Comparison of ENCODE assay signal across 8 cellular contexts in the genomic region with DNA sequence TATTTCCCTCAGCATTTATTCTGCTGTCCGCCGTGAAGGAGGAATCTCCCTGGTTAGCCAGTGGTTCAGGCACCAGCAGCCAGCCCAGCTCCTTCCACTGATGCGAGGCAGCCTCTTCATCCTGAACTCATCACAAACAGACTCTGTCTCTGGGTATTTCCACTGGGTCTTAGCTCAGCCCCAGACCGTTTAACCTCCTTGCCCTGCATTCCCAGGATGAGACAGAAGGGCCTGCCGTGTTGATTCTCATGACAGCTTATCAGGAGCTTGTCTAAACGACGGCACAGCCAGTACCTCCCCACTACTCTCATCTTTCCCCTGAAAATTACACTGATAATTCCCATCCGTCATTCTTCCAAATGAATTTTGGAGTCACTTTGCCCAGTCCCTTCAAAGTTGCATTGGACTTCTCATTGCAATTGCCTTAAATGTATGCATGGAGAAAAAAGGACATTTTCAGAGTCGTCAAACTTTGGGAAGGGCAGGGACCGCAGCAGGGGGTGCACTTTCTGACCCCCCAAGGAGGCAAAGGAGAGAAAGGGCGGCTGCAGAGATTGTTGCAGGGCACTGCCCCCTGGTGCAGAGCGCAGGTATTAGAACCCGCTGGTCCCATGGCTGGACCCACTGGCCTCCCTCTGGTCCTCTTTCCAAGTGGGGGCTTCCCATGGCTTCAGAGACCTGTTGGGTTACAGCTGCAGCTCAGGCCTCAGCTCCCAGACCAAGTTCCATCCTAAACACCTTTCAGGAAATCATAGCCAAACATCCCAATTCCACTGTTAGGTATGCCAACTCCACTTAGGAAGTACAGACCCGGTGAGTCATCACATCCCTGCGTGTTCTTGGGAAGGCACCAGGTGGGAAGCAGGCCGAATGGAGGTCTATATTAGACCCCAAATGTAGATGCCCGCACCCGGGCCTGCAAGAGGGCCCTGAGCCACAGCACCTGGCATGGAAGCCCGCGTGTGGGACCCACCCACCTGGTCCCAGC. TPM values are rescaled to one million over a fixed set of nuclear protein-coding genes. Genes with fewer than 3 reads are reported as not detected.
DNase-seq lines count a peak whose midpoint lies in the region; ATAC-seq and TF ChIP-seq lines count a peak whose summit lies in the region.

No MANE protein-coding gene starts in this region.

- TF ChIP-seq CTCF in AG10803 (conservative IDR thresholded peaks at IDR 0.05; ENCODE audit: low read length) (peak; percentile 71), GM13977 (IDR thresholded peaks at IDR 0.05; ENCODE audit: extremely low read depth, insufficient read depth, missing control alignments) (peak; percentile 44), WI38 (IDR thresholded peaks at IDR 0.05; ENCODE audit: low read depth, low read length) (peak; percentile 73)

- ATAC-seq in left colon (peak; percentile 30), GM21825 (IDR thresholded peaks at IDR 0.05; ENCODE audit: unreplicated experiment) (no peak), HG03135 (IDR thresholded peaks at IDR 0.05; ENCODE audit: unreplicated experiment) (no peak)

- H3K4me3 ChIP-seq in AG10803 (ENCODE audit: low read length) (no peak overlapping the region), WI38 (ENCODE audit: low read depth, low read length) (no peak overlapping the region)

- in situ Hi-C loops in GM13977 (cut with MboI; ENCODE audit: low pct_unique_long_range_greater_than_20kb, low sequenced_read_pairs, unreplicated experiment), result no loop called here

- DNase-seq in AG10803 (ENCODE audit: low read depth) (no peak), GM13977 (ENCODE audit: low spot score) (no peak), left colon (no peak), amniotic stem cell (lab: John Stamatoyannopoulos, UW) (no peak)
- no peak for DNase-seq in stimulated activated CD4-positive, alpha-beta T cell treated with anti-CD3 and anti-CD28 coated beads, Interleukin-4, amount 100 ng/mL, for 24 hours

- intact Hi-C loops in left colon (cut with DNase I, micrococcal nuclease), result loop anchor here in 1 of 2 donors (5.0 kb wide), 2 partner anchors 48 to 128 kb away; no protein-coding TSS in a partner anchor

RNA-seq across cellular contexts. Expression of gene MEGF6, which starts 3.7 kb away (rescaled TPM):
- 1 to 10 TPM; 6.3 to 8.2 TPM for total RNA-seq in left colon

RNA-seq across cellular contexts. Expression of gene TPRG1L, which starts 9.8 kb away (rescaled TPM):
- 10 to 100 TPM; 88.5 to 93.9 TPM for total RNA-seq in left colon

RNA-seq across cellular contexts. Expression of gene WRAP73, which starts 34.9 kb away (rescaled TPM):
- 10 to 100 TPM; 20.1 to 23.6 TPM for total RNA-seq in left colon

RNA-seq across cellular contexts. Expression of gene TP73, which starts 37.3 kb away (rescaled TPM):
- total RNA-seq in left colon, result under 1 TPM; 0.11 to 0.70 TPM
